In the genomic region with DNA sequence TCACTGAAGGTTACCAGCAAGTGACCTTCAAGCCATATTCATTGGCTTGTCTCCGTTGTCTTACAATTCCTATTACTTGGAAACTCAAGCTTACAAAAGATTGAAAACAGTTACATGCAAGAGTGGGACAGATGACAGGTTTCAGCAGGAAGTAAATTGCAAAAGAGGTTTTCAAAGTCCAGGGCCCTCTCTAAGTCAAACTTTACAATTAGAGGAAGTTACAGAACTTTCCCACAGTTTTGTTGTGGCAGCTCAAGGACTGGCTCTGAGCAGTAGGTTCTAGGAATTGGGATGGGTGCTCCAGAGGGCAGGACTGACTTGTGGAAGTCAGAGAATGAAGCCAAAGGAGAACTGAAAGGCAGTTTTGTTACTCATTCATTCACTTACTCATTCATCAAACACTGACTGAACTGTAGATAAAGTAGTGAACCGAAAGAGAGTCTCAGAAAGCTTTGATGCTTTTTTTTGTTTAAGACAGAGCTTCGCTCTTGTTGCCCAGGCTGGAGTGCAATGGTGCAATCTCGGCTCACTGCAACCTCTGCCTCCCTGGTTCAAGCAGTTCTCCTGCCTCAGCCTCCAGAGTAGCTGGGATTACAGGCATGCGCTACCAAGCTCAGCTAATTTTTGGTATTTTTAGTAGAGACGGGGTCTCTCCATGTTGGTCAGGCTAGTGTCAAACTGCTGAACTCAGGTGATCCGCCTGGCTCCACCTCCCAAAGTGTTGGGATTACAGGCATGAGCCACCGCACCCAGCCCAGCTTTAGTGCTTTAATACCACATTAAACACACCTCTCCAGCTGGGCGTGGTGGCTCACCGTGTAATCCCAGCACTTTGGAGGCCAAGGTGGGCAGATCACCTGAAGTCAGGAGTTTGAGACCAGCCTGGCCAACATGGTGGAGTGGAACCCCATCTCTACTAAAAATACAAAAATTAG, we compare ENCODE assay signal across 1 cellular context.
TF ChIP-seq lines count a peak whose summit lies in the region.

No MANE protein-coding gene starts in this region.

TF ChIP-seq in GM23338, 12 proteins besides CTCF, POLR2A, EP300 and RAD21 (continued from another document):
- TF ChIP-seq, protein P1, sequence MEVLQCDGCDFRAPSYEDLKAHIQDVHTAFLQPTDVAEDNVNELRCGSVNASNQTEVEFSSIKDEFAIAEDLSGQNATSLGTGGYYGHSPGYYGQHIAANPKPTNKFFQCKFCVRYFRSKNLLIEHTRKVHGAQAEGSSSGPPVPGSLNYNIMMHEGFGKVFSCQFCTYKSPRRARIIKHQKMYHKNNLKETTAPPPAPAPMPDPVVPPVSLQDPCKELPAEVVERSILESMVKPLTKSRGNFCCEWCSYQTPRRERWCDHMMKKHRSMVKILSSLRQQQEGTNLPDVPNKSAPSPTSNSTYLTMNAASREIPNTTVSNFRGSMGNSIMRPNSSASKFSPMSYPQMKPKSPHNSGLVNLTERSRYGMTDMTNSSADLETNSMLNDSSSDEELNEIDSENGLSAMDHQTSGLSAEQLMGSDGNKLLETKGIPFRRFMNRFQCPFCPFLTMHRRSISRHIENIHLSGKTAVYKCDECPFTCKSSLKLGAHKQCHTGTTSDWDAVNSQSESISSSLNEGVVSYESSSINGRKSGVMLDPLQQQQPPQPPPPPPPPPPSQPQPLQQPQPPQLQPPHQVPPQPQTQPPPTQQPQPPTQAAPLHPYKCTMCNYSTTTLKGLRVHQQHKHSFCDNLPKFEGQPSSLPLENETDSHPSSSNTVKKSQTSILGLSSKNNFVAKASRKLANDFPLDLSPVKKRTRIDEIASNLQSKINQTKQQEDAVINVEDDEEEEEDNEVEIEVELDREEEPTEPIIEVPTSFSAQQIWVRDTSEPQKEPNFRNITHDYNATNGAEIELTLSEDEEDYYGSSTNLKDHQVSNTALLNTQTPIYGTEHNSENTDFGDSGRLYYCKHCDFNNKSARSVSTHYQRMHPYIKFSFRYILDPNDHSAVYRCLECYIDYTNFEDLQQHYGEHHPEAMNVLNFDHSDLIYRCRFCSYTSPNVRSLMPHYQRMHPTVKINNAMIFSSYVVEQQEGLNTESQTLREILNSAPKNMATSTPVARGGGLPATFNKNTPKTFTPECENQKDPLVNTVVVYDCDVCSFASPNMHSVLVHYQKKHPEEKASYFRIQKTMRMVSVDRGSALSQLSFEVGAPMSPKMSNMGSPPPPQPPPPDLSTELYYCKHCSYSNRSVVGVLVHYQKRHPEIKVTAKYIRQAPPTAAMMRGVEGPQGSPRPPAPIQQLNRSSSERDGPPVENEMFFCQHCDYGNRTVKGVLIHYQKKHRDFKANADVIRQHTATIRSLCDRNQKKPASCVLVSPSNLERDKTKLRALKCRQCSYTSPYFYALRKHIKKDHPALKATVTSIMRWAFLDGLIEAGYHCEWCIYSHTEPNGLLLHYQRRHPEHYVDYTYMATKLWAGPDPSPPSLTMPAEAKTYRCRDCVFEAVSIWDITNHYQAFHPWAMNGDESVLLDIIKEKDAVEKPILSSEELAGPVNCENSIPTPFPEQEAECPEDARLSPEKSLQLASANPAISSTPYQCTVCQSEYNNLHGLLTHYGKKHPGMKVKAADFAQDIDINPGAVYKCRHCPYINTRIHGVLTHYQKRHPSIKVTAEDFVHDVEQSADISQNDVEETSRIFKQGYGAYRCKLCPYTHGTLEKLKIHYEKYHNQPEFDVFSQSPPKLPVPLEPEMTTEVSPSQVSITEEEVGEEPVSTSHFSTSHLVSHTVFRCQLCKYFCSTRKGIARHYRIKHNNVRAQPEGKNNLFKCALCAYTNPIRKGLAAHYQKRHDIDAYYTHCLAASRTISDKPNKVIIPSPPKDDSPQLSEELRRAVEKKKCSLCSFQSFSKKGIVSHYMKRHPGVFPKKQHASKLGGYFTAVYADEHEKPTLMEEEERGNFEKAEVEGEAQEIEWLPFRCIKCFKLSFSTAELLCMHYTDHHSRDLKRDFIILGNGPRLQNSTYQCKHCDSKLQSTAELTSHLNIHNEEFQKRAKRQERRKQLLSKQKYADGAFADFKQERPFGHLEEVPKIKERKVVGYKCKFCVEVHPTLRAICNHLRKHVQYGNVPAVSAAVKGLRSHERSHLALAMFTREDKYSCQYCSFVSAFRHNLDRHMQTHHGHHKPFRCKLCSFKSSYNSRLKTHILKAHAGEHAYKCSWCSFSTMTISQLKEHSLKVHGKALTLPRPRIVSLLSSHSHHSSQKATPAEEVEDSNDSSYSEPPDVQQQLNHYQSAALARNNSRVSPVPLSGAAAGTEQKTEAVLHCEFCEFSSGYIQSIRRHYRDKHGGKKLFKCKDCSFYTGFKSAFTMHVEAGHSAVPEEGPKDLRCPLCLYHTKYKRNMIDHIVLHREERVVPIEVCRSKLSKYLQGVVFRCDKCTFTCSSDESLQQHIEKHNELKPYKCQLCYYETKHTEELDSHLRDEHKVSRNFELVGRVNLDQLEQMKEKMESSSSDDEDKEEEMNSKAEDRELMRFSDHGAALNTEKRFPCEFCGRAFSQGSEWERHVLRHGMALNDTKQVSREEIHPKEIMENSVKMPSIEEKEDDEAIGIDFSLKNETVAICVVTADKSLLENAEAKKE (CRISPR knock-in tag; IDR thresholded peaks at IDR 0.05), result no peak
- TF ChIP-seq EZH2 (IDR thresholded peaks at IDR 0.05; ENCODE audit: low read depth, unreplicated experiment) (no peak), EZH2phosphoT487 (IDR thresholded peaks at IDR 0.05; ENCODE audit: unreplicated experiment) (no peak), NANOG (IDR thresholded peaks at IDR 0.05; ENCODE audit: borderline replicate concordance) (no peak), ZNF114 (CRISPR knock-in tag; IDR thresholded peaks at IDR 0.05) (no peak), STAT1 (IDR thresholded peaks at IDR 0.05; ENCODE audit: unreplicated experiment) (no peak), ZNF331 (CRISPR knock-in tag; IDR thresholded peaks at IDR 0.05; ENCODE audit: low read depth) (no peak), POLR2AphosphoS5 (IDR thresholded peaks at IDR 0.05; ENCODE audit: low read depth) (no peak)
- TF ChIP-seq, protein P2, sequence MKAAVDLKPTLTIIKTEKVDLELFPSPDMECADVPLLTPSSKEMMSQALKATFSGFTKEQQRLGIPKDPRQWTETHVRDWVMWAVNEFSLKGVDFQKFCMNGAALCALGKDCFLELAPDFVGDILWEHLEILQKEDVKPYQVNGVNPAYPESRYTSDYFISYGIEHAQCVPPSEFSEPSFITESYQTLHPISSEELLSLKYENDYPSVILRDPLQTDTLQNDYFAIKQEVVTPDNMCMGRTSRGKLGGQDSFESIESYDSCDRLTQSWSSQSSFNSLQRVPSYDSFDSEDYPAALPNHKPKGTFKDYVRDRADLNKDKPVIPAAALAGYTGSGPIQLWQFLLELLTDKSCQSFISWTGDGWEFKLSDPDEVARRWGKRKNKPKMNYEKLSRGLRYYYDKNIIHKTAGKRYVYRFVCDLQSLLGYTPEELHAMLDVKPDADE (IDR thresholded peaks at IDR 0.05), result no peak
- TF ChIP-seq, protein P3, sequence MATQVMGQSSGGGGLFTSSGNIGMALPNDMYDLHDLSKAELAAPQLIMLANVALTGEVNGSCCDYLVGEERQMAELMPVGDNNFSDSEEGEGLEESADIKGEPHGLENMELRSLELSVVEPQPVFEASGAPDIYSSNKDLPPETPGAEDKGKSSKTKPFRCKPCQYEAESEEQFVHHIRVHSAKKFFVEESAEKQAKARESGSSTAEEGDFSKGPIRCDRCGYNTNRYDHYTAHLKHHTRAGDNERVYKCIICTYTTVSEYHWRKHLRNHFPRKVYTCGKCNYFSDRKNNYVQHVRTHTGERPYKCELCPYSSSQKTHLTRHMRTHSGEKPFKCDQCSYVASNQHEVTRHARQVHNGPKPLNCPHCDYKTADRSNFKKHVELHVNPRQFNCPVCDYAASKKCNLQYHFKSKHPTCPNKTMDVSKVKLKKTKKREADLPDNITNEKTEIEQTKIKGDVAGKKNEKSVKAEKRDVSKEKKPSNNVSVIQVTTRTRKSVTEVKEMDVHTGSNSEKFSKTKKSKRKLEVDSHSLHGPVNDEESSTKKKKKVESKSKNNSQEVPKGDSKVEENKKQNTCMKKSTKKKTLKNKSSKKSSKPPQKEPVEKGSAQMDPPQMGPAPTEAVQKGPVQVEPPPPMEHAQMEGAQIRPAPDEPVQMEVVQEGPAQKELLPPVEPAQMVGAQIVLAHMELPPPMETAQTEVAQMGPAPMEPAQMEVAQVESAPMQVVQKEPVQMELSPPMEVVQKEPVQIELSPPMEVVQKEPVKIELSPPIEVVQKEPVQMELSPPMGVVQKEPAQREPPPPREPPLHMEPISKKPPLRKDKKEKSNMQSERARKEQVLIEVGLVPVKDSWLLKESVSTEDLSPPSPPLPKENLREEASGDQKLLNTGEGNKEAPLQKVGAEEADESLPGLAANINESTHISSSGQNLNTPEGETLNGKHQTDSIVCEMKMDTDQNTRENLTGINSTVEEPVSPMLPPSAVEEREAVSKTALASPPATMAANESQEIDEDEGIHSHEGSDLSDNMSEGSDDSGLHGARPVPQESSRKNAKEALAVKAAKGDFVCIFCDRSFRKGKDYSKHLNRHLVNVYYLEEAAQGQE (IDR thresholded peaks at IDR 0.05; ENCODE audit: unreplicated experiment), result no peak
